Comparison of ENCODE assay signal across 8 cellular contexts in the genomic region with DNA sequence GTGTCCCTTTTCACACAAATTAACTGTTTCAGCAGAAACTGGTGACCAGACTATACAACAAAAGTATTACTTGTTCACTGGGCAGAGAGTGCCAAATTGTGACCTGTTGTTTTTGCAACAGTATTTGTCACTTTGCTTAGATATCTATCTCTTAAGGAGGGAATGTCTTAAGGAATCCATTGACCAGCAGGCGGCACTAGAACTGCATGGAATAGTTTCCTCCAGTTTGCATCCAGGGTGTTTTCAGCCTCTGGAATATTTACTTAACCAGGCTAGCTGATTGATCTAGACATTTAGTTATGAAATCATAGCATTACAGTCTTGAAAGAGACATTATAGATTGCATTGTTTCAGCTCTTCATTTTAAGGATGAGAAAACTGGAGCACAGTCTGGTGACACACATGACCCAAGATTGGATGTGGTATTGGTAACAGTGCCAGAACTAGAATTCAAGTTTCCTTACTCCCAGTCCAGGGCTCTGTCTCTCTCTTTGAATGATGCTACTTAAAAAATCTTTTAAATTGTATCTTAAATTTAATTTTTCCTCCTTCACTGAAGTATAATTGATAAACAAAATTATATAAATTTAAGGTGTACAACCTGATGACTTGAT. TPM values are rescaled to one million over a fixed set of nuclear protein-coding genes. Genes with fewer than 3 reads are reported as not detected.
DNase-seq lines count a peak whose midpoint lies in the region; ATAC-seq, FAIRE-seq and TF ChIP-seq lines count a peak whose summit lies in the region.

No MANE protein-coding gene starts in this region.

- H3K4me3 ChIP-seq in foreskin fibroblast (ENCODE audit: low read depth in 1 of 2, low read length in 2 of 2) (no peak overlapping the region), pancreas (no peak overlapping the region)

- 0 to 1% methylated on average over 1 of the region's 1 CpG for WGBS in pancreas, 2 donors

- H3K9me3 ChIP-seq in pancreas = no peaks in the 10 kb centered on the region

- H3K4me1 ChIP-seq in pancreas = no peaks in the 10 kb centered on the region

- H3K27me3 ChIP-seq in pancreas = peaks cover 0 to 4% (median 2%) of the 10 kb centered on the region in 4 donors

- TF ChIP-seq CTCF in foreskin fibroblast (IDR thresholded peaks at IDR 0.05; ENCODE audit: low read depth, low read length) = peak; percentile 87
- TF ChIP-seq CTCF in pancreas (IDR thresholded peaks at IDR 0.05) = peak in 3 of 4 donors; percentile 32 to 61 (median 44)

- DNase-seq in NCI-H2107 treated with DMSO at 0.1 percent for 48 hours (lab: John Stamatoyannopoulos, UW; ENCODE audit: unreplicated experiment) (peak; percentile 3), NCI-H2107 (lab: John Stamatoyannopoulos, UW) (no peak), HS-5 (ENCODE audit: low read depth) (peak; percentile 37), SK-MEL-5 (ENCODE audit: low read depth, low spot score) (peak; percentile 87), foreskin fibroblast (peak; percentile 56 to 83), pancreas (peak in 3 of 6 donors; percentile 13 to 61 (median 34))

- peak; percentile 64 to 90 (median 88) for ATAC-seq in pancreas
- ATAC-seq in GM18502 (IDR thresholded peaks at IDR 0.05; ENCODE audit: poor library complexity, unreplicated experiment) = no peak
- ATAC-seq in HG02759 (IDR thresholded peaks at IDR 0.05; ENCODE audit: unreplicated experiment) = no peak

- intact Hi-C loops in pancreas (cut with DNase I) = loop anchor here in 1 of 3 donors (5.0 kb wide), 1 partner anchor 40 kb away; no protein-coding TSS in a partner anchor

- no peak overlapping the region for H3K27ac ChIP-seq in pancreas

- H3K36me3 ChIP-seq in pancreas = no peaks in the 10 kb centered on the region

- FAIRE-seq in pancreas (lab: Jason Lieb, UNC) = no peak

- in situ Hi-C loops in SK-MEL-5 (cut with HindIII; ENCODE audit: low pct_unique_long_range_greater_than_20kb, low sequenced_read_pairs) = no loop called here

RNA-seq across cellular contexts. Expression of a gene that starts 16.9 kb away (rescaled TPM):
- total RNA-seq in SK-MEL-5 (2014; rRNA removed; shearing (Covaris generic)) = not detected in 2 replicates
- not detected in 2 replicates for polyA plus RNA-seq in SK-MEL-5 (2015; cell fraction: cytosol; rRNA removed)
- polyA plus RNA-seq in SK-MEL-5 (2015; cell fraction: nucleus; rRNA removed) = not detected in 2 replicates
- not detected for total RNA-seq in pancreas
- not detected for polyA plus RNA-seq in pancreas

RNA-seq across cellular contexts. Expression of a gene that starts 26.8 kb away (rescaled TPM):
- 0.05 and 0.27 TPM in 2 replicates for total RNA-seq in SK-MEL-5 (2014; rRNA removed; shearing (Covaris generic))
- polyA plus RNA-seq in SK-MEL-5 (2015; cell fraction: cytosol; rRNA removed) = 0.20 and 0.43 TPM in 2 replicates
- 0.35 TPM in 1 of 2 replicates, not detected in the other for polyA plus RNA-seq in SK-MEL-5 (2015; cell fraction: nucleus; rRNA removed)
- under 1 TPM in 5 of 6 donors, not detected in 1; 0.03 to 0.06 (median 0.06) TPM for total RNA-seq in pancreas
- under 1 TPM; 0.15 to 0.42 TPM for polyA plus RNA-seq in pancreas

RNA-seq across cellular contexts. Expression of a gene that starts 53.2 kb away (rescaled TPM):
- not detected in 2 replicates for total RNA-seq in SK-MEL-5 (2014; rRNA removed; shearing (Covaris generic))
- not detected in 2 replicates for polyA plus RNA-seq in SK-MEL-5 (2015; cell fraction: cytosol; rRNA removed)
- not detected in 2 replicates for polyA plus RNA-seq in SK-MEL-5 (2015; cell fraction: nucleus; rRNA removed)
- not detected for total RNA-seq in pancreas
- polyA plus RNA-seq in pancreas = not detected

Comparison
In these comparisons a context has a peak if more than half of its experiments do, and no peak if none do; other contexts are left out.
1. ATAC-seq: peak in pancreas (4 of 4); none in GM18502 (single experiment) and HG02759 (single experiment).